In genomic region chr1:196669693-196670092, GRCh38 we compare ENCODE assay signal across 7 cellular contexts. TPM values are rescaled to one million over a fixed set of nuclear protein-coding genes. Genes with fewer than 3 reads are reported as not detected.
"Had no signal": no experiment of that assay in that cellular context is flagged by ENCODE, and none has a peak within 500 bp of the region (broad histone marks: within the 10 kb centered on the region; RNA-seq: fewer than 3 reads in every experiment).

No MANE protein-coding gene starts in this region.

- H3K4me3 Mint-ChIP-seq: GM23338, H9, IgD-negative memory B cell had no signal

- H3K36me3 Mint-ChIP-seq: IgD-negative memory B cell had no signal

- H3K4me2 ChIP-seq: GM23338 had no signal

- H3K4me3 ChIP-seq: GM23338 had no signal

- H3K4me1 Mint-ChIP-seq: GM23338, H9, IgD-negative memory B cell had no signal

- ATAC-seq: GM23338 had no signal

- H3K27ac Mint-ChIP-seq: GM23338, H9, IgD-negative memory B cell had no signal

- FAIRE-seq: H1, H54, HTR-8/SVneo had no signal

- H3K27me3 Mint-ChIP-seq: IgD-negative memory B cell had no signal

- DNase-seq: H9, HCEC 1CT had no signal

- H2AFZ ChIP-seq: GM23338 had no signal

RNA-seq across cellular contexts. Expression of gene CFH, which starts 17.9 kb away (rescaled TPM):
- total RNA-seq: GM23338, H1, H9 had no signal
- polyA plus RNA-seq: GM23338, H1, IgD-negative memory B cell had no signal
